In the genomic region with DNA sequence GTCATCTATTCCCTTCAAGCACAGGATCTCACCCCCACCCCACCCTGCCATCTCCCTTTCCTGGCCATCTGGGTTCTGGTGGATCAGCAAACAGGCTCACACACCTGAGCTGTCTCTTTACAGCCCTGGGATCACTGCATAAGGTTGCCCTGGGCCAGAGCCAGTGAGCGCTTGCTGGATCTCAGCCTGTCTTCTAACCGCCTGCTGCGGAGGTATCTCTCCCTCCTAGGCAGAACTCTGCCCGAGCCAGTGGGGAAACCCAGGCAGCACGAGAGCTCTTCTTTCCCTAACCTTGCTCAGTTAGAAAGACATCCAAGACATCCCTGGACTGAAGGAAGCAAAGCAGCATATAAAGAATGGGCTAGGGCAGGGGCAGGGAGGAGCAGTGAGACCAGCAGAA, we compare ENCODE assay signal across 17 cellular contexts.
"Had no signal": no experiment of that assay in that cellular context is flagged by ENCODE, and none has a peak within 500 bp of the region (broad histone marks: within the 10 kb centered on the region; RNA-seq: fewer than 3 reads in every experiment).

No MANE protein-coding gene starts in this region.

- H3K27ac Mint-ChIP-seq: activated naive CD8-positive, alpha-beta T cell treated with anti-CD3 and anti-CD28 coated beads for 36 hours; natural killer cell treated with Interleukin-12 subunit alpha and Interleukin-12 subunit beta and Interleukin-15 and Interleukin-18, amount 100 ng/mL, for 72 hours; stimulated activated effector memory CD8-positive, alpha-beta T cell treated with anti-CD3 and anti-CD28 coated beads, Interleukin-12 subunit alpha, Interleukin-12 subunit beta, amount 100 ng/mL, for 72 hours had no signal

- H3K9me3 Mint-ChIP-seq: activated naive CD8-positive, alpha-beta T cell treated with anti-CD3 and anti-CD28 coated beads for 36 hours; natural killer cell treated with Interleukin-12 subunit alpha and Interleukin-12 subunit beta and Interleukin-15 and Interleukin-18, amount 100 ng/mL, for 72 hours; stimulated activated effector memory CD8-positive, alpha-beta T cell treated with anti-CD3 and anti-CD28 coated beads, Interleukin-12 subunit alpha, Interleukin-12 subunit beta, amount 100 ng/mL, for 72 hours; stimulated activated naive CD8-positive, alpha-beta T cell treated with anti-CD3 and anti-CD28 coated beads, Interleukin-15, amount 100 ng/mL, for 72 hours had no signal

- H3K9me3 ChIP-seq: pancreas, tibial nerve had no signal

- DNase-seq: activated CD4-positive, alpha-beta T cell treated with anti-CD3 and anti-CD28 coated beads for 4 hours; activated CD4-positive, alpha-beta T cell treated with anti-CD3 and anti-CD28 coated beads, Interleukin-2, amount 50 U/mL, for 48 hours; activated CD4-positive, CD25-positive, alpha-beta regulatory T cell; activated naive CD4-positive, alpha-beta T cell treated with Interleukin-2 at 50 U/mL for 16 hours; activated naive CD8-positive, alpha-beta T cell treated with anti-CD3 and anti-CD28 coated beads for 36 hours; activated T-cell treated with anti-CD3 and anti-CD28 coated beads, Interleukin-2, amount 50 U/mL, for 48 hours; cerebellar nuclear complex; foreskin melanocyte; hypothalamus; right cardiac atrium; stimulated activated CD4-positive, alpha-beta T cell treated with anti-CD3 and anti-CD28 coated beads, Interleukin-2, amount 100 ng/mL, for 24 hours; stimulated activated naive CD8-positive, alpha-beta T cell treated with anti-CD3 and anti-CD28 coated beads, Interleukin-15, amount 100 ng/mL, for 72 hours; T-helper 9 cell had no signal

- H3K27ac ChIP-seq: pancreas, tibial nerve had no signal

- ATAC-seq: natural killer cell treated with Interleukin-12 subunit alpha and Interleukin-12 subunit beta and Interleukin-15 and Interleukin-18, amount 100 ng/mL, for 72 hours; right cardiac atrium had no signal

- H3K4me3 Mint-ChIP-seq: activated naive CD8-positive, alpha-beta T cell treated with anti-CD3 and anti-CD28 coated beads for 36 hours; natural killer cell treated with Interleukin-12 subunit alpha and Interleukin-12 subunit beta and Interleukin-15 and Interleukin-18, amount 100 ng/mL, for 72 hours; stimulated activated effector memory CD8-positive, alpha-beta T cell treated with anti-CD3 and anti-CD28 coated beads, Interleukin-12 subunit alpha, Interleukin-12 subunit beta, amount 100 ng/mL, for 72 hours; stimulated activated naive CD8-positive, alpha-beta T cell treated with anti-CD3 and anti-CD28 coated beads, Interleukin-15, amount 100 ng/mL, for 72 hours had no signal

- H3K4me3 ChIP-seq: pancreas, tibial nerve had no signal

- H3K36me3 Mint-ChIP-seq: natural killer cell treated with Interleukin-12 subunit alpha and Interleukin-12 subunit beta and Interleukin-15 and Interleukin-18, amount 100 ng/mL, for 72 hours had no signal

- H3K36me3 ChIP-seq: pancreas had no signal

- H3K27me3 ChIP-seq: pancreas had no signal
